In genomic region chr6:106099235-106099537, GRCh38 we compare ENCODE assay signal across 10 cellular contexts. TPM values are rescaled to one million over a fixed set of nuclear protein-coding genes. Genes with fewer than 3 reads are reported as not detected.
DNase-seq lines count a peak whose midpoint lies in the region; ATAC-seq, FAIRE-seq and TF ChIP-seq lines count a peak whose summit lies in the region.
"Had no signal": no experiment of that assay in that cellular context is flagged by ENCODE, and none has a peak within 500 bp of the region (broad histone marks: within the 10 kb centered on the region; RNA-seq: fewer than 3 reads in every experiment).

No MANE protein-coding gene starts in this region.

- H2BK12ac ChIP-seq in H1 (ENCODE audit: low read depth, low read length) (no peak overlapping the region), neuronal stem cell (ENCODE audit: low read length) (no peak overlapping the region)

- no peak overlapping the region for H4K91ac ChIP-seq in H1 (replicated peaks; ENCODE audit: insufficient read length, low read length)
- no peak overlapping the region for H4K91ac ChIP-seq in neuronal stem cell (ENCODE audit: low read depth, low read length, poor library complexity)

- H3K9ac ChIP-seq in H1 (replicated peaks in 1 of 4; ENCODE audit: extremely low read depth in 1 of 4, low read depth in 3 of 4, low read length in 3 of 4) (no peak overlapping the region), neuronal stem cell (ENCODE audit: low read depth, low read length, poor library complexity) (no peak overlapping the region)

- POLR2A ChIA-PET in H1 (lab: Charles Lee; ENCODE audit: partially characterized antibody) = interaction anchor here (0.7 kb wide), 1 partner anchor 51 kb away, joined by 3 read pairs; no protein-coding TSS in a partner anchor

- no peak overlapping the region for H2BK120ac ChIP-seq in H1 (replicated peaks; ENCODE audit: low read depth, low read length)
- no peak overlapping the region for H2BK120ac ChIP-seq in neuronal stem cell (ENCODE audit: low read depth, low read length)

- H2BK20ac ChIP-seq in H1 (ENCODE audit: low read length) = no peak overlapping the region; the same call in 1 of the 2 replicates

- no peak overlapping the region for H2AK5ac ChIP-seq in H1 (ENCODE audit: low read depth, low read length)
- no peak overlapping the region for H2AK5ac ChIP-seq in neuronal stem cell (ENCODE audit: low read depth, low read length)

- no peak for TF ChIP-seq POLR2A in H1 (IDR thresholded peaks at IDR 0.05; ENCODE audit: control extremely low read depth in 1 of 2, low read depth in 2 of 2, low read length in 2 of 2)

- H3K4me2 ChIP-seq in H1 (ENCODE audit: insufficient read depth in 1 of 2, low read depth in 2 of 2, low read length in 2 of 2) (peak overlapping the region; percentile 66 to 78), neuronal stem cell (ENCODE audit: insufficient read depth, low read length, poor library complexity, severe bottlenecking) (peak overlapping the region; percentile 46)

- H3K9me3 ChIP-seq in H1 (ENCODE audit: insufficient read depth in 2 of 2, low read depth in 1 of 2, low read length in 1 of 2) = no peaks in the 10 kb centered on the region
- H3K9me3 ChIP-seq in neuronal stem cell (replicated peaks in 1 of 2; ENCODE audit: control insufficient read depth in 2 of 2, insufficient read depth in 1 of 2, low read depth in 1 of 2, low read length in 2 of 2) = no peaks in the 10 kb centered on the region
- H3K9me3 ChIP-seq: adrenal gland had no signal

- CTCF ChIA-PET in H1 (lab: Charles Lee; ENCODE audit: partially characterized antibody) = interaction anchor here (1.2 to 1.6 kb wide), 2 partner anchors 15 to 124 kb away, joined by 7 to 8 read pairs; no protein-coding TSS in a partner anchor

- 45% methylated on average over 7 of the region's 7 CpGs; no CpG with 5 or more reads in 1 of the 2 experiments for WGBS in H1 (ENCODE audit: extremely low coverage in 1 of 2, insufficient coverage in 1 of 2, insufficient read length in 1 of 2, insufficient replicate concordance in 2 of 2, low coverage in 1 of 2, low lambda C conversion rate in 2 of 2, missing lambda C conversion rate in 1 of 2), 2 experiments
- WGBS in neuronal stem cell (ENCODE audit: extremely low coverage in 2 of 2, insufficient read length in 2 of 2, insufficient replicate concordance in 1 of 2), 2 donors = no CpG with 5 or more reads among the region's 7 CpGs

- H3K18ac ChIP-seq in H1 (ENCODE audit: extremely low read depth, low read length) (no peak overlapping the region), neuronal stem cell (ENCODE audit: low read length) (no peak overlapping the region)

- no peak overlapping the region for H3K4me3 Mint-ChIP-seq in stimulated activated naive B cell treated with anti-CD40 and anti-IgM and Interleukin-4, amounts not matched to agents 10 μg/mL and 1 μg/mL and 100 μg/mL, for 72 hours

- H4K5ac ChIP-seq in H1 (ENCODE audit: insufficient read length, low read depth, low read length) = no peak overlapping the region

- H4K20me1 ChIP-seq in H1 (replicated peaks in 1 of 2; ENCODE audit: control insufficient read depth in 1 of 2, insufficient read depth in 2 of 2, low read length in 2 of 2) = no peaks in the 10 kb centered on the region

- H3K27me3 Mint-ChIP-seq in stimulated activated naive B cell treated with anti-CD40 and anti-IgM and Interleukin-4, amounts not matched to agents 10 μg/mL and 1 μg/mL and 100 μg/mL, for 72 hours = no peaks in the 10 kb centered on the region

- H3K27me3 ChIP-seq in H1 (replicated peaks in 1 of 4; ENCODE audit: control insufficient read depth in 3 of 4, extremely low read depth in 1 of 4, insufficient read depth in 3 of 4, low read length in 3 of 4) (peaks cover 0 to 17% (median 7%) of the 10 kb centered on the region in 4 experiments; a peak in 4 of 7 replicates), neuronal stem cell (ENCODE audit: control insufficient read depth in 3 of 3, insufficient read depth in 3 of 3, low read depth in 1 of 3, low read length in 3 of 3) (peaks cover 0 to 2% (median 0%) of the 10 kb centered on the region in 3 experiments)

- no peaks in the 10 kb centered on the region for H3K9me3 Mint-ChIP-seq in stimulated activated naive B cell treated with anti-CD40 and anti-IgM and Interleukin-4, amounts not matched to agents 10 μg/mL and 1 μg/mL and 100 μg/mL, for 72 hours

- no peak for TF ChIP-seq EP300 in H1 (IDR thresholded peaks at IDR 0.05; ENCODE audit: borderline replicate concordance in 1 of 2, low read depth in 2 of 2, low read length in 2 of 2)

- H2AFZ ChIP-seq in H1 (ENCODE audit: low read length) = peak overlapping the region; percentile 82
- H2AFZ ChIP-seq in neuronal stem cell (ENCODE audit: low read length) = no peak overlapping the region

- no peak overlapping the region for H3K27ac ChIP-seq in H1 (ENCODE audit: low read depth, low read length)
- no peak overlapping the region for H3K27ac ChIP-seq in neuronal stem cell (replicated peaks; ENCODE audit: low read length)

- H3K4me3 ChIP-seq in H1 (ENCODE audit: extremely low read depth in 1 of 4, insufficient read depth in 2 of 4, low read depth in 3 of 4, low read length in 4 of 4) = peak overlapping the region; percentile 7 to 54 (median 22); a peak in 5 of 8 replicates
- peak overlapping the region in 1 of 2 donors; percentile 44 for H3K4me3 ChIP-seq in neuronal stem cell (ENCODE audit: low read length in 2 of 2)

- H3K4me1 ChIP-seq in H1 (replicated peaks in 1 of 4; ENCODE audit: control insufficient read depth in 3 of 4, insufficient read depth in 4 of 4, low read length in 3 of 4) = peaks cover 1 to 21% (median 9%) of the 10 kb centered on the region in 4 experiments; a peak in 6 of 7 replicates
- peaks cover 13% of the 10 kb centered on the region in 2 donors for H3K4me1 ChIP-seq in neuronal stem cell (ENCODE audit: control insufficient read depth in 2 of 2, insufficient read depth in 1 of 2, low read depth in 1 of 2, low read length in 2 of 2)
- H3K4me1 ChIP-seq: adrenal gland had no signal

- peaks cover 43 to 55% of the 10 kb centered on the region in 2 donors for H3K4me1 Mint-ChIP-seq in stimulated activated naive B cell treated with anti-CD40 and anti-IgM and Interleukin-4, amounts not matched to agents 10 μg/mL and 1 μg/mL and 100 μg/mL, for 72 hours

- H3K79me2 ChIP-seq in H1 (ENCODE audit: control insufficient read depth in 1 of 2, insufficient read depth in 2 of 2, low read length in 2 of 2) = no peaks in the 10 kb centered on the region

- no peak for TF ChIP-seq RAD21 in H1 (IDR thresholded peaks at IDR 0.05 in 1 of 2, conservative IDR thresholded peaks at IDR 0.05 in 1 of 2; ENCODE audit: low read depth in 2 of 2, low read length in 2 of 2)

- H4K8ac ChIP-seq in H1 (ENCODE audit: extremely low read depth, insufficient read depth, low read length) (no peak overlapping the region), neuronal stem cell (ENCODE audit: low read depth, low read length) (no peak overlapping the region)

- H2BK5ac ChIP-seq in H1 (ENCODE audit: low read depth, low read length) (0 out of 2 replicates have a peak overlapping the region, but pooled peaks have one; percentile 45), neuronal stem cell (ENCODE audit: low read length) (no peak overlapping the region)

- peaks cover 12% of the 10 kb centered on the region for H3K23me2 ChIP-seq in H1 (ENCODE audit: low read depth, low read length)

- H3K4ac ChIP-seq in H1 (replicated peaks; ENCODE audit: insufficient read length, low read depth, low read length) (no peak overlapping the region), neuronal stem cell (ENCODE audit: low read length) (no peak overlapping the region)

- H3K36me3 Mint-ChIP-seq in stimulated activated naive B cell treated with anti-CD40 and anti-IgM and Interleukin-4, amounts not matched to agents 10 μg/mL and 1 μg/mL and 100 μg/mL, for 72 hours = no peaks in the 10 kb centered on the region

- H3K23ac ChIP-seq in H1 (ENCODE audit: insufficient read length) = no peak overlapping the region
- H3K23ac ChIP-seq in neuronal stem cell (ENCODE audit: low read depth, low read length, poor library complexity) = no peak overlapping the region

- H3K79me1 ChIP-seq in H1 (ENCODE audit: low read depth, low read length) = no peaks in the 10 kb centered on the region
- no peaks in the 10 kb centered on the region for H3K79me1 ChIP-seq in neuronal stem cell (ENCODE audit: low read depth, low read length)

- no peak overlapping the region for H3K56ac ChIP-seq in H1 (replicated peaks; ENCODE audit: insufficient read length, low read depth, low read length)

- TF ChIP-seq CTCF in H1 (IDR thresholded peaks at IDR 0.05; ENCODE audit: control extremely low read depth in 1 of 3, insufficient read depth in 1 of 3, low read depth in 1 of 3, low read length in 3 of 3) = no peak

- DNase-seq in DMS153 treated with DMSO at 0.1 percent for 48 hours (lab: John Stamatoyannopoulos, UW; ENCODE audit: unreplicated experiment) (peak; percentile 21), NCI-H1105 (lab: John Stamatoyannopoulos, UW) (peak; percentile 51), H1 (ENCODE audit: low read depth in 1 of 2, low spot score in 2 of 2) (no peak), neuronal stem cell (ENCODE audit: low spot score) (no peak), T-helper 9 cell (no peak)
- DNase-seq in stimulated activated naive B cell treated with anti-CD40 and anti-IgM and Interleukin-4, amounts not matched to agents 10 μg/mL and 1 μg/mL and 100 μg/mL, for 72 hours = no peak
- DNase-seq: OCI-M1 had no signal

- no peak overlapping the region for H2BK15ac ChIP-seq in H1 (ENCODE audit: low read length)
- H2BK15ac ChIP-seq in neuronal stem cell (ENCODE audit: low read length) = no peak overlapping the region

- H3K14ac ChIP-seq in H1 (ENCODE audit: insufficient read length) = no peak overlapping the region
- no peak overlapping the region for H3K14ac ChIP-seq in neuronal stem cell (ENCODE audit: low read length)

- H3K36me3 ChIP-seq in H1 (ENCODE audit: control insufficient read depth in 2 of 4, insufficient read depth in 4 of 4, low read length in 3 of 4) (no peaks in the 10 kb centered on the region), neuronal stem cell (replicated peaks in 1 of 2; ENCODE audit: control insufficient read depth in 2 of 2, insufficient read depth in 2 of 2, low read length in 2 of 2) (no peaks in the 10 kb centered on the region)
- H3K36me3 ChIP-seq: adrenal gland had no signal

- H3K27ac Mint-ChIP-seq in stimulated activated naive B cell treated with anti-CD40 and anti-IgM and Interleukin-4, amounts not matched to agents 10 μg/mL and 1 μg/mL and 100 μg/mL, for 72 hours = no peak overlapping the region

- ATAC-seq in GM19452 (IDR thresholded peaks at IDR 0.05; ENCODE audit: unreplicated experiment) (no peak), HG03095 (IDR thresholded peaks at IDR 0.05; ENCODE audit: unreplicated experiment) (no peak)
- no peak for ATAC-seq in stimulated activated naive B cell treated with anti-CD40 and anti-IgM and Interleukin-4, amounts not matched to agents 10 μg/mL and 1 μg/mL and 100 μg/mL, for 72 hours (replicated peaks)

- FAIRE-seq in H1 (lab: Jason Lieb, UNC) = no peak

RNA-seq across cellular contexts. Expression of gene PRDM1, which starts 13.1 kb away (rescaled TPM):
- total RNA-seq in H1 (2021; fragmentation: NEBNext Ultra II Directional; extraction: Animal tissue kit (Norgen Biotek cat#: 25700)) = 0.74 and 1.1 TPM in 2 replicates
- polyA plus RNA-seq in H1 (2011; rRNA removed) = 0.17 and 0.21 TPM in 2 replicates
- 0.10 TPM for polyA plus RNA-seq in H1 (2011; cell fraction: cytosol; rRNA removed)
- polyA plus RNA-seq in H1 (2011; cell fraction: nucleus; rRNA removed) = 0.31 TPM
- polyA plus RNA-seq in H1 (2012, experiment 1 of 2) = 0.29 to 0.72 TPM (median 0.37 TPM) in 4 replicates
- polyA plus RNA-seq in H1 (2012, experiment 2 of 2) = 0.35 TPM
- 0.45 TPM for polyA plus RNA-seq in H1 (2013, experiment 1 of 2)
- polyA plus RNA-seq in H1 (2013, experiment 2 of 2) = 0.39 TPM
- 0.35 and 2.6 TPM in 2 replicates for polyA minus RNA-seq in H1 (2011; rRNA and poly(A)+ RNA removed)
- polyA minus RNA-seq in H1 (2011; cell fraction: cytosol; rRNA and poly(A)+ RNA removed) = not detected
- polyA minus RNA-seq in H1 (2011; cell fraction: nucleus; rRNA and poly(A)+ RNA removed) = 0.40 TPM
- polyA plus RNA-seq in neuronal stem cell (2013, experiment 1 of 2) = 2.1 TPM
- 2.3 TPM for polyA plus RNA-seq in neuronal stem cell (2013, experiment 2 of 2)

Comparison
In these comparisons a context has a peak if more than half of its experiments do, and no peak if none do; other contexts are left out.
1. DNase-seq: peak in DMS153 treated with DMSO at 0.1 percent for 48 hours (single experiment) and NCI-H1105 (single experiment); none in H1 (0 of 2), neuronal stem cell (single experiment), stimulated activated naive B cell treated with anti-CD40 and anti-IgM and Interleukin-4, amounts not matched to agents 10 μg/mL and 1 μg/mL and 100 μg/mL, for 72 hours (single experiment) and T-helper 9 cell (single experiment).